ENCODE assay signal across 9 cellular contexts in the genomic region with DNA sequence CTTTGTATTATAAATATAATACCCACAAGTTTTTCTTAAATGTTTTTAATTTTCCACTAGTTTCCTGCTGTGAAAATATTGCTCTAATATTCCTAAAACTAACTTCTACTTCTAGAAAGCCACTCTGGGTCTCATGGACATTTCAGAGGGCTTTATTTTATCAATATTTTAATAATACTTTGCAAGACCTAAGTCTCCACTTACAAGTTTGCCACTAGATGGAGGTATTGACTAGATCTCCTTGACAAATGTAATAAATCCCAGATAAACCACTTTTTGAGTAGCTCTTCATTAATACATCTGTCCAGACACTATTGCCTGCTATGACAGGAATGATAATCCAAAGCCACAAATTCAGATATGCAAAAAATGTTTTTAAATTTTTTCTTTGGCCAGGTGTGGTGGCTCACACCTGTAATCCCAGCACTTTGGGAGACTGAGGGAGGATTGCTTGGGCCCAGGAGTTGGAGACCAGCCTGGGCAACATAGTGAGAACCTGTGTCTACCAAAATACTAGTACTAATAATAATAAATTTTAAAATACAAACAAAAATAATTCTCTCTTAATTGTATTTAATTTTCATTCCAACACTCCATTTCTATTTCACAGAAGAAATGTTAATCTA. TPM values are rescaled to one million over a fixed set of nuclear protein-coding genes. Genes with fewer than 3 reads are reported as not detected.
A peak's percentile ranks its signal among the peaks of the same experiment; 100 is the strongest.
DNase-seq lines count a peak whose midpoint lies in the region; ATAC-seq and TF ChIP-seq lines count a peak whose summit lies in the region.
"Had no signal": no experiment of that assay in that cellular context is flagged by ENCODE, and none has a peak within 500 bp of the region (broad histone marks: within the 10 kb centered on the region; RNA-seq: fewer than 3 reads in every experiment).

No MANE protein-coding gene starts in this region.

- H3K4me1 ChIP-seq in RWPE2 (ENCODE audit: insufficient read depth, poor library complexity, severe bottlenecking) (peaks cover 4% of the 10 kb centered on the region), transverse colon (peaks cover 3 to 34% (median 22%) of the 10 kb centered on the region in 4 donors)

- intact Hi-C loops in transverse colon (cut with DNase I; ENCODE audit: low total_unique reads): loop anchor here (5.0 kb wide), 1 partner anchor 104 kb away; a partner anchor contains a TSS

- H3K27ac ChIP-seq in RWPE2 (ENCODE audit: poor library complexity, severe bottlenecking) (no peak overlapping the region), transverse colon (no peak overlapping the region)

- no peak for TF ChIP-seq POLR2A in transverse colon (IDR thresholded peaks at IDR 0.05)

- H3K4me3 ChIP-seq in RWPE2 (ENCODE audit: severe bottlenecking): no peak overlapping the region
- H3K4me3 ChIP-seq in fibroblast of villous mesenchyme (ENCODE audit: low read depth, low read length): no peak overlapping the region
- no peak overlapping the region for H3K4me3 ChIP-seq in transverse colon

- H3K27me3 ChIP-seq in RWPE2 (ENCODE audit: insufficient read depth, poor library complexity, severe bottlenecking) (no peaks in the 10 kb centered on the region), transverse colon (no peaks in the 10 kb centered on the region)

- in situ Hi-C loops in KBM-7 (cut with MboI; ENCODE audit: low pct_unique_long_range_greater_than_20kb, low sequenced_read_pairs) (no loop called here), transverse colon (cut with MboI; ENCODE audit: low pct_ligation_motif_present in 1 of 4, low pct_unique_long_range_greater_than_20kb in 1 of 4, low sequenced_read_pairs in 3 of 4) (no loop called here)

- DNase-seq in DMS 273 (lab: John Stamatoyannopoulos, UW; ENCODE audit: unreplicated experiment): peak; percentile 54
- DNase-seq in KBM-7: peak; percentile 52
- no peak for DNase-seq in RWPE2 (ENCODE audit: low spot score)
- DNase-seq in fibroblast of villous mesenchyme (ENCODE audit: low read depth): peak; percentile 67
- no peak for DNase-seq in transverse colon

- H3K36me3 ChIP-seq in RWPE2 (ENCODE audit: low read depth) (no peaks in the 10 kb centered on the region), transverse colon (no peaks in the 10 kb centered on the region)

- H3K9me3 ChIP-seq in RWPE2 (ENCODE audit: severe bottlenecking) (no peaks in the 10 kb centered on the region), transverse colon (no peaks in the 10 kb centered on the region)

- ATAC-seq in RWPE2 (ENCODE audit: low read depth) (no peak), GM19395 (IDR thresholded peaks at IDR 0.05; ENCODE audit: unreplicated experiment) (no peak), GM19455 (IDR thresholded peaks at IDR 0.05; ENCODE audit: unreplicated experiment) (no peak), HG02623 (IDR thresholded peaks at IDR 0.05; ENCODE audit: unreplicated experiment) (no peak)
- ATAC-seq: naive thymus-derived CD4-positive, alpha-beta T cell had no signal

- TF ChIP-seq CTCF in RWPE2 (IDR thresholded peaks at IDR 0.05; ENCODE audit: poor library complexity, severe bottlenecking) (peak; percentile 82), fibroblast of villous mesenchyme (IDR thresholded peaks at IDR 0.05; ENCODE audit: insufficient read depth, low read depth, low read length) (peak; percentile 64), transverse colon (IDR thresholded peaks at IDR 0.05) (peak; percentile 42 to 62 (median 46))

- no peak for TF ChIP-seq EP300 in transverse colon (IDR thresholded peaks at IDR 0.05; ENCODE audit: low read depth)

RNA-seq across cellular contexts. Expression of a gene that starts 3.5 kb away (rescaled TPM):
- total RNA-seq in fibroblast of villous mesenchyme (70.2 and 75.1 TPM in 2 replicates), transverse colon (100 to 1,000 TPM in 3 of 4 donors, 10 to 100 TPM in 1; 77.4 to 450 (median 242) TPM)

Comparison
In these comparisons a context has a peak if more than half of its experiments do, and no peak if none do; other contexts are left out.
1. DNase-seq: peak in DMS 273 (single experiment), KBM-7 (single experiment) and fibroblast of villous mesenchyme (single experiment); none in RWPE2 (single experiment) and transverse colon (single experiment).
2. Peak in every context shown above with its lines, with median percentiles within 50 percentile points of each other: CTCF ChIP-seq.